Comparison of ENCODE assay signal across 17 cellular contexts in the genomic region with DNA sequence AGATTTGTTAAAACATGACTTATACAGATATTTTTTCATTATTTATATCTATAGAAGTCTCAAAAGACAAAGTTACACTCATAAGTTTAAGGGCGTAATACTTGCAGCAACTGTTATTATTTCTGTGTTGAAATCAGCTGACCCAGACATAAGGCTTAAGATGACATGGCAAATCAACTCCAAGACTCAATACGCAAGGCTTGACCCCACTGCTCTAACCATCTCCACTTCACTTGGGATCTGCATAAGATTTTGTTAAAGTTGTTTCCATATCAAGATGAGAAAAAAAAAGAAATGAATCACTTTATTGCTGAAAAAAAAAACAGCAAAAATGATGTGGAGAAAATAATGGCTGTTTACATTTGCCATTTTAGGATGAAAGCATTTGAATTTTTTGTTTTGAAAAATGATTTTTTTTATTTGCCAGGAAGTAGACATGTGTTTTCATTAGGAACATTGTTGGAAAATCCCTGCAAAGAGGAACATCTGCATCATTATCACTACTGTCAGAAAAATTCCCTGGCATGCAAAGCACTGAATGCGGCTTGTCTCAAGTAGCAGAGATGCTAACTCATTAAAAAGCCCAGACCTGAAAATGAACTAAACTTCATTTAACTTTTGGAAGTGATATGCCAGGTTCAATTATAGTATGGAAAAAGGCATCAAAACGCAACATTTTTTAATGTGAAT.
"Had no signal": no experiment of that assay in that cellular context is flagged by ENCODE, and none has a peak within 500 bp of the region (broad histone marks: within the 10 kb centered on the region; RNA-seq: fewer than 3 reads in every experiment).

No MANE protein-coding gene starts in this region.

- H3K9me3 ChIP-seq: breast epithelium, ovary, tibial nerve, uterus had no signal

- H3K4me1 ChIP-seq: breast epithelium, uterus had no signal

- ATAC-seq: activated CD8-positive, alpha-beta T cell treated with anti-CD3 and anti-CD28 coated beads, Interleukin-2, amount 10 ng/mL, durations not matched to agents 7 days and 5 days; T-helper 17 cell had no signal

- H3K4me3 ChIP-seq: breast epithelium, lung, ovary, tibial nerve, uterus had no signal

- H3K27me3 ChIP-seq: breast epithelium, ovary, tibial nerve, uterus had no signal

- H3K36me3 ChIP-seq: breast epithelium, ovary, tibial nerve, uterus had no signal

- DNase-seq: activated B cell treated with CpG ODN at 0.5 μM for 24 hours; activated CD4-positive, alpha-beta T cell treated with anti-CD3 and anti-CD28 coated beads, Interleukin-2, amount 10 ng/mL, durations not matched to agents 24 days and 14 days; activated CD8-positive, alpha-beta memory T cell treated with anti-CD3 and anti-CD28 coated beads, Interleukin-2, amount 50 U/mL, for 4 hours; activated CD8-positive, alpha-beta T cell treated with anti-CD3 and anti-CD28 coated beads, Interleukin-2, amount 10 ng/mL, durations not matched to agents 7 days and 5 days; activated naive CD8-positive, alpha-beta T cell treated with anti-CD3 and anti-CD28 coated beads for 36 hours; effector memory CD4-positive, alpha-beta T cell; ovary; stimulated activated CD4-positive, alpha-beta T cell treated with anti-CD3 and anti-CD28 coated beads, Interleukin-15, amount 100 ng/mL, for 24 hours; stimulated activated CD4-positive, alpha-beta T cell treated with anti-CD3 and anti-CD28 coated beads, Interleukin-4, amount 100 ng/mL, for 24 hours; stimulated activated CD8-positive, alpha-beta memory T cell treated with anti-CD3 and anti-CD28 coated beads, Interleukin-4, amount 100 ng/mL, for 48 hours; stimulated activated naive CD4-positive, alpha-beta T cell treated with Interleukin-2 at 50 U/mL for 16 hours; substantia nigra; T-helper 17 cell; uterus had no signal
